In the genomic region with DNA sequence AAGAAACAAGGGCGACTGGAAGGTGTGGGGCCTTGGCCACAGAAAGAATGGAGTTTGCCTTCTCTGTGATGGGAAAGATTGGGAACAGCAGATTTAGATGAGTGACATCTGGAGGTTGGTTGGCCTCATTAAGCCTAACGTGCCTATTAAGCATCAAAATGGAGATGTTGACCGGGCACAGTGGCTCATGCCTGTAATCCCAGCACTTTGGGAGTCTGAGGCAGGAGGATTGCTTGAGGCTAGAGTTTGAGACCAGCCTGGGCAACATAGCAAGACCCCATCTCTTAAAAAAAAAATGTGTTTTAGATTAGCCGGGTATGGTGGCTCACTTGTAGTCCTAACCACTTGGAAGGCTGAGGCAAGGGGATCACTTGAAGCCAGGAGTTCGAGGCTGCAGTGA, we compare ENCODE assay signal across 1 cellular context.
A peak's percentile ranks its signal among the peaks of the same experiment; 100 is the strongest.
TF ChIP-seq lines count a peak whose summit lies in the region.

No MANE protein-coding gene starts in this region.

TF ChIP-seq in H1, 55 proteins besides CTCF, POLR2A, EP300 and RAD21:
- TF ChIP-seq KDM1A (IDR thresholded peaks at IDR 0.05; ENCODE audit: borderline replicate concordance, low read length) (peak; percentile 46; the same call in 1 of the 2 replicates), ASH2L (IDR thresholded peaks at IDR 0.05; ENCODE audit: low read length) (no peak), BACH1 (IDR thresholded peaks at IDR 0.05; ENCODE audit: low read length) (no peak), CREB1 (IDR thresholded peaks at IDR 0.05) (no peak), EZH2 (IDR thresholded peaks at IDR 0.05; ENCODE audit: low read depth, low read length, severe bottlenecking) (no peak), YY1 (IDR thresholded peaks at IDR 0.05; ENCODE audit: low read depth, low read length) (no peak)
